In the genomic region with DNA sequence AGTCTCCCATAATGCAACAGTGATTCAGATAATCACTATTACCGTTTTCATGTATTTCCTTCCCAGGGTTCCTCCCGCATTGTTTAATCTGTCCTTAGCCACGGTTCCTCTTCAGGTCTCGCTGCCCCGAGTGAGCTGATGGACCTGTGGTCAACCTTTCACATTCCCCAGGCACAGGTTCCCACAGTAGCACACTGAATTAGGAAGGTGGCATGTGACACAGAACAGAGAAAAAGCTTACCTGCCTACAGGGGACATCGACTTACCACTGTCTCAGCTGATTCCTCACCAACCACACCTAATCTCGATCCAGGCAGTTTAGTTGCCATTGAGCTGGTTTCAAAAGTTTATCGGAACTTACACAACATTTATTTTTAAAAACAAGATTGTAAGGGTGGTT, we compare ENCODE assay signal across 1 cellular context.
TF ChIP-seq lines count a peak whose summit lies in the region.

No MANE protein-coding gene starts in this region.

TF ChIP-seq in SK-N-SH treated with all-trans-retinoic acid at 6 μM for 48 hours, 23 proteins besides CTCF, POLR2A, EP300 and RAD21 (continued from another document):
- TF ChIP-seq, protein P1, sequence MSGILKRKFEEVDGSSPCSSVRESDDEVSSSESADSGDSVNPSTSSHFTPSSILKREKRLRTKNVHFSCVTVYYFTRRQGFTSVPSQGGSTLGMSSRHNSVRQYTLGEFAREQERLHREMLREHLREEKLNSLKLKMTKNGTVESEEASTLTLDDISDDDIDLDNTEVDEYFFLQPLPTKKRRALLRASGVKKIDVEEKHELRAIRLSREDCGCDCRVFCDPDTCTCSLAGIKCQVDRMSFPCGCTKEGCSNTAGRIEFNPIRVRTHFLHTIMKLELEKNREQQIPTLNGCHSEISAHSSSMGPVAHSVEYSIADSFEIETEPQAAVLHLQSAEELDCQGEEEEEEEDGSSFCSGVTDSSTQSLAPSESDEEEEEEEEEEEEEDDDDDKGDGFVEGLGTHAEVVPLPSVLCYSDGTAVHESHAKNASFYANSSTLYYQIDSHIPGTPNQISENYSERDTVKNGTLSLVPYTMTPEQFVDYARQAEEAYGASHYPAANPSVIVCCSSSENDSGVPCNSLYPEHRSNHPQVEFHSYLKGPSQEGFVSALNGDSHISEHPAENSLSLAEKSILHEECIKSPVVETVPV (CRISPR knock-in tag; IDR thresholded peaks at IDR 0.05): no peak
